8 cellular contexts compared by ENCODE assay signal in the genomic region with DNA sequence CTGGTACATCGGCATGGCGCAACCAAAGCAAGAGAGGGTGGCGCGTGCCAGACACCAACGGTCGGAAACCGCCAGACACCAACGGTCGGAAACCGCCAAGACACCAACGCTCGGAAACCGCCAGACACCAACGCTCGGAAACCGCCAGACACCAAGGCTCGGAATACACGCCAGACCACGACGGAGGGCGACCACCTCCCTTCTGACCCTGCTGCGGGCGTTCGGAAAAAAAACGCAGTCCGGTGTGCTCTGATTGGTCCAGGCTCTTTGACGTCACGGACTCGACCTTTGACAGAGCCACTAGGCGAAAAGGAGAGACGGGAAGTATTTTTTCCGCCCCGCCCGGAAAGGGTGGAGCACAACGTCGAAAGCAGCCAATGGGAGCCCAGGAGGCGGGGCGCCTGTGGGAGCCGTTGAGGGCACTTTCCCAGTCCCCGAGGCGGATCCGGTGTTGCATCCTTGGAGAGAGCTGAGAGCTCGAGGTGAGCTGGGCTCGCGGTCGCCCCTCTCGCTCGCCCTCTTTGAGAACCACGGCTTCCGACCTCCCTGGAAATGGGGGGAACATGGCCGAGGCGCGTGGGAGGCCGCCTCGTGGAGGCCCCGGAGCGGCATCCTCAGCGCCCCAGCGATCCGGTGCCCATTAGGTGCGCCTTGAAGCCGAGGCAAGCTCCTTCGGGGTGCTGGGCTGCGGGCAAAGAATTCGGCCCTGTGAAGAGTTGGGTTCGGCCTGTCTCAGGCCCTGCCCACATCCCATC. TPM values are rescaled to one million over a fixed set of nuclear protein-coding genes. Genes with fewer than 3 reads are reported as not detected.
DNase-seq lines count a peak whose midpoint lies in the region; ATAC-seq and TF ChIP-seq lines count a peak whose summit lies in the region.
"Not testable (repeated sequence)": the region's sequence is repeated elsewhere in the genome, so short reads cannot be mapped to it uniquely, and the experiment has no call there.

No MANE protein-coding gene starts in this region.

- peak overlapping the region; percentile 87 to 89 for H3K4me3 Mint-ChIP-seq in effector memory CD8-positive, alpha-beta T cell

- H2AFZ ChIP-seq in smooth muscle cell (ENCODE audit: low read depth), result peak overlapping the region; percentile 52

- ATAC-seq in GM18858 (IDR thresholded peaks at IDR 0.05; ENCODE audit: unreplicated experiment) (peak; percentile 79), HG02840 (IDR thresholded peaks at IDR 0.05; ENCODE audit: low FRiP score, unreplicated experiment) (peak; percentile 90), left lung (peak; percentile 94)
- peak; percentile 85 for ATAC-seq in effector memory CD8-positive, alpha-beta T cell (replicated peaks)

- H3K9ac ChIP-seq in NT2/D1 (ENCODE audit: insufficient read length, low read depth) (peak overlapping the region; percentile 64), smooth muscle cell (ENCODE audit: low read depth) (peak overlapping the region; percentile 26)

- peak overlapping the region; percentile 78 for H3K4me2 ChIP-seq in smooth muscle cell

- H3K27ac Mint-ChIP-seq in effector memory CD8-positive, alpha-beta T cell, result peak overlapping the region; percentile 98

- peak; percentile 70 for DNase-seq in NT2/D1 (ENCODE audit: low read depth, low spot score)
- DNase-seq in activated CD8-positive, alpha-beta memory T cell treated with anti-CD3 and anti-CD28 coated beads, Interleukin-2, amount 50 U/mL, for 4 hours, result peak; percentile 84
- DNase-seq in effector memory CD8-positive, alpha-beta T cell, result peak; percentile 83 to 93 (median 86)
- peak; percentile 87 to 92 for DNase-seq in left lung
- DNase-seq in smooth muscle cell (lab: John Stamatoyannopoulos, UW; ENCODE audit: unreplicated experiment), result not testable (repeated sequence)
- DNase-seq in uterus, result peak; percentile 88 to 89

- H3K4me1 Mint-ChIP-seq in effector memory CD8-positive, alpha-beta T cell (ENCODE audit: low read depth in 2 of 2), result not testable (repeated sequence)

- H3K9me3 Mint-ChIP-seq in effector memory CD8-positive, alpha-beta T cell, result not testable (repeated sequence)

- TF ChIP-seq POLR2A in uterus (IDR thresholded peaks at IDR 0.05), result peak; percentile 70 to 75

- H4K20me1 ChIP-seq in smooth muscle cell (ENCODE audit: low read depth), result not testable (repeated sequence)

- not testable (repeated sequence) for H3K79me2 ChIP-seq in smooth muscle cell (ENCODE audit: low read depth)

- H3K4me3 ChIP-seq in NT2/D1 (ENCODE audit: insufficient read length, low read depth), result peak overlapping the region; percentile 49
- H3K4me3 ChIP-seq in left lung, result peak overlapping the region; percentile 45 to 60
- H3K4me3 ChIP-seq in smooth muscle cell, result peak overlapping the region; percentile 67
- H3K4me3 ChIP-seq in uterus, result peak overlapping the region; percentile 63 to 83

- peak overlapping the region; percentile 69 to 91 for H3K27ac ChIP-seq in left lung
- peak overlapping the region; percentile 72 for H3K27ac ChIP-seq in smooth muscle cell (ENCODE audit: low read depth)
- peak overlapping the region; percentile 88 for H3K27ac ChIP-seq in uterus

- H3K27me3 ChIP-seq in NT2/D1 (ENCODE audit: insufficient read depth, insufficient read length); left lung; smooth muscle cell (ENCODE audit: low read depth); uterus: not testable (repeated sequence)

- peaks cover 18% of the 10 kb centered on the region for H3K36me3 Mint-ChIP-seq in effector memory CD8-positive, alpha-beta T cell (ENCODE audit: insufficient read depth)

- not testable (repeated sequence) for H3K27me3 Mint-ChIP-seq in effector memory CD8-positive, alpha-beta T cell

- not testable (repeated sequence) for H3K4me1 ChIP-seq in NT2/D1 (ENCODE audit: insufficient read depth, insufficient read length); smooth muscle cell (ENCODE audit: low read depth); uterus
- H3K4me1 ChIP-seq in left lung, result peaks cover 0 to 11% of the 10 kb centered on the region in 2 donors

- H3F3A ChIP-seq in smooth muscle cell (ENCODE audit: low read depth), result not testable (repeated sequence)

- H3K9me3 ChIP-seq in NT2/D1 (ENCODE audit: insufficient read depth, low read length); left lung; smooth muscle cell (replicated peaks; ENCODE audit: low read depth); uterus: not testable (repeated sequence)

- TF ChIP-seq CTCF in left lung (IDR thresholded peaks at IDR 0.05); smooth muscle cell (IDR thresholded peaks at IDR 0.05; ENCODE audit: borderline replicate concordance, insufficient read depth, poor library complexity, severe bottlenecking); uterus (IDR thresholded peaks at IDR 0.05): not testable (repeated sequence)

- not testable (repeated sequence) for H3K36me3 ChIP-seq in NT2/D1 (ENCODE audit: insufficient read depth, insufficient read length, low read length); left lung; smooth muscle cell (ENCODE audit: low read depth); uterus

- under 1% methylated on average over 52 of the region's 66 CpGs for WGBS in smooth muscle cell (ENCODE audit: low lambda C conversion rate)

- intact Hi-C loops in left lung (cut with DNase I); uterus (cut with DNase I; ENCODE audit: low total_unique reads): not testable (repeated sequence)

RNA-seq across cellular contexts. Expression of a gene that starts 23.7 kb away (rescaled TPM):
- total RNA-seq in left lung (not detected), smooth muscle cell (not detected in 2 replicates), uterus (under 1 TPM in 1 of 4 donors, not detected in 3; 0.14 TPM)
- 0.12 TPM in 1 of 2 replicates, not detected in the other for polyA plus RNA-seq in smooth muscle cell

RNA-seq across cellular contexts. Expression of a gene that starts 36.6 kb away (rescaled TPM):
- under 1 TPM in 1 of 2 donors, not detected in 1; 0.26 TPM for total RNA-seq in left lung
- not detected in 2 replicates for total RNA-seq in smooth muscle cell
- 0.46 TPM in 1 of 2 replicates, not detected in the other for polyA plus RNA-seq in smooth muscle cell
- total RNA-seq in uterus, result 1 to 10 TPM in 2 of 4 donors, not detected in 2; 1.7 to 2.9 TPM

RNA-seq across cellular contexts. Expression of a gene that starts 51.8 kb away (rescaled TPM):
- total RNA-seq in left lung (not detected), smooth muscle cell (not detected in 2 replicates), uterus (under 1 TPM in 1 of 4 donors, not detected in 3; 0.14 TPM)
- polyA plus RNA-seq in smooth muscle cell, result 0.31 TPM in 1 of 2 replicates, not detected in the other
